In genomic region chr20:64285579-64286427, GRCh38 we compare ENCODE assay signal across 8 cellular contexts. TPM values are rescaled to one million over a fixed set of nuclear protein-coding genes. Genes with fewer than 3 reads are reported as not detected.
DNase-seq lines count a peak whose midpoint lies in the region; ATAC-seq, FAIRE-seq and TF ChIP-seq lines count a peak whose summit lies in the region.
"Not testable (repeated sequence)": the region's sequence is repeated elsewhere in the genome, so short reads cannot be mapped to it uniquely, and the experiment has no call there.

No MANE protein-coding gene starts in this region.

- TF ChIP-seq CTCF in WERI-Rb-1 (IDR thresholded peaks at IDR 0.05; ENCODE audit: low read depth, low read length) = peak; percentile 84
- peak; percentile 72 to 99 (median 98) for TF ChIP-seq CTCF in GM12878 (IDR thresholded peaks at IDR 0.05 in 2 of 3, conservative IDR thresholded peaks at IDR 0.05 in 1 of 3; ENCODE audit: control insufficient read depth in 2 of 3, extremely low read depth in 1 of 3, insufficient read depth in 1 of 3, low read depth in 3 of 3, low read length in 3 of 3)

- in situ Hi-C loops in GM12878 (cut with MboI) = not testable (repeated sequence)

- not testable (repeated sequence) for H3K27me3 ChIP-seq in WERI-Rb-1 (ENCODE audit: insufficient read depth, low read depth, severe bottlenecking); GM12878 (replicated peaks in 1 of 2; ENCODE audit: control insufficient read depth in 2 of 2, insufficient read depth in 2 of 2, low read length in 1 of 2)

- H3K9me3 ChIP-seq in WERI-Rb-1 (ENCODE audit: severe bottlenecking); GM12878 (replicated peaks; ENCODE audit: control insufficient read depth, insufficient read depth, low read length): not testable (repeated sequence)

- TF ChIP-seq RAD21 in GM12878 (IDR thresholded peaks at IDR 0.05; ENCODE audit: insufficient read depth, low read depth, low read length) = peak; percentile 51

- not testable (repeated sequence) for H3K4me2 ChIP-seq in GM12878 (ENCODE audit: control insufficient read depth, insufficient read depth)

- not testable (repeated sequence) for H2AFZ ChIP-seq in GM12878 (ENCODE audit: control insufficient read depth, low read depth, low read length)

- WGBS in GM12878 (ENCODE audit: insufficient coverage, insufficient replicate concordance, low lambda C conversion rate, missing lambda C conversion rate) = 18% methylated on average over 36 of the region's 44 CpGs

- RAD21 ChIA-PET in GM12878 (lab: Charles Lee; ENCODE audit: unreplicated experiment) = interaction anchor here (0.9 to 1.6 kb wide), 2 partner anchors 34 to 46 kb away, joined by 3 to 5 read pairs; no protein-coding TSS in a partner anchor

- TF ChIP-seq POLR2A in GM12878 (IDR thresholded peaks at IDR 0.05; ENCODE audit: low read depth, low read length) = not testable (repeated sequence)

- DNase-seq in AG20443 (ENCODE audit: low spot score) (peak; percentile 29), NCI-H2171 (lab: John Stamatoyannopoulos, UW) (peak; percentile 27), WERI-Rb-1 (peak; percentile 90), GM12878 (ENCODE audit: low read depth, low spot score) (peak; percentile 78), iris pigment epithelial cell (ENCODE audit: low read depth) (peak; percentile 72)
- peak; percentile 94 to 96 for DNase-seq in stimulated activated CD4-positive, alpha-beta T cell treated with anti-CD3 and anti-CD28 coated beads, Interleukin-15, amount 100 ng/mL, for 48 hours (ENCODE audit: low read depth in 2 of 2)

- CTCF ChIA-PET in GM12878 (lab: Yijun Ruan, JAX) = interaction anchor here (0.6 to 4.9 kb wide), 22 partner anchors 9 to 1366 kb away, joined by 3 to 99 read pairs (median 4); partner anchors contain the start of genes NPBWR2 and PCMTD2

- H3K4me1 ChIP-seq in GM12878 (ENCODE audit: control insufficient read depth, insufficient read depth, low read length) = not testable (repeated sequence)

- SMC1A ChIA-PET in GM12878 (lab: Charles Lee; ENCODE audit: uncharacterized antibody, unreplicated experiment) = interaction anchor here (0.7 to 1.4 kb wide), 4 partner anchors 24 to 62 kb away, joined by 3 read pairs; no protein-coding TSS in a partner anchor

- not testable (repeated sequence) for FAIRE-seq in GM12878 (lab: Jason Lieb, UNC)

- POLR2A ChIA-PET in GM12878 (lab: Charles Lee) = not testable (repeated sequence)

- H3K27ac ChIP-seq in WERI-Rb-1; GM12878 (ENCODE audit: control insufficient read depth, insufficient read depth): not testable (repeated sequence)

- BruUV-seq in GM12878 (replicated peaks; lab: Mats Ljungman, UMichigan) = not testable (repeated sequence)

- H3K9ac ChIP-seq in GM12878 (ENCODE audit: control insufficient read depth, insufficient read depth, low read length) = not testable (repeated sequence)

- intact Hi-C loops in GM12878 (cut with micrococcal nuclease; ENCODE audit: unreplicated experiment) = not testable (repeated sequence)

- ATAC-seq in GM18907 (IDR thresholded peaks at IDR 0.05; ENCODE audit: unreplicated experiment) (peak; percentile 96), HG03039 (IDR thresholded peaks at IDR 0.05; ENCODE audit: unreplicated experiment) (peak; percentile 89), GM12878 (peak; percentile 94)

- TF ChIP-seq EP300 in GM12878 (IDR thresholded peaks at IDR 0.05; ENCODE audit: borderline replicate concordance in 1 of 2, control insufficient read depth in 1 of 2, low read depth in 2 of 2, low read length in 2 of 2) = not testable (repeated sequence)

- not testable (repeated sequence) for H3K79me2 ChIP-seq in GM12878 (ENCODE audit: control insufficient read depth, insufficient read depth, low read length)

- not testable (repeated sequence) for H3K36me3 ChIP-seq in WERI-Rb-1; GM12878 (ENCODE audit: control insufficient read depth in 2 of 2, insufficient read depth in 2 of 2, low read length in 1 of 2)

- not testable (repeated sequence) for H4K20me1 ChIP-seq in GM12878 (ENCODE audit: control insufficient read depth, insufficient read depth)

- H3K4me3 ChIP-seq in WERI-Rb-1 (ENCODE audit: low read depth, low read length); GM12878: not testable (repeated sequence)

TF ChIP-seq in GM12878, 131 proteins besides CTCF, POLR2A, EP300 and RAD21 (continues in another document):
- peak; percentile 50 for TF ChIP-seq TCF12 (IDR thresholded peaks at IDR 0.05; ENCODE audit: low read depth, low read length)
- peak; percentile 93; the same call in 1 of the 2 replicates for TF ChIP-seq ZNF207 (IDR thresholded peaks at IDR 0.05; ENCODE audit: borderline replicate concordance)
- TF ChIP-seq NFYA (IDR thresholded peaks at IDR 0.05; ENCODE audit: borderline replicate concordance, low read depth, low read length) = peak; percentile 17; the same call in 1 of the 2 replicates
- TF ChIP-seq WRNIP1 (IDR thresholded peaks at IDR 0.05; ENCODE audit: borderline replicate concordance, low read depth, low read length) = 0 out of 2 replicates have a peak, but pooled peaks have one; percentile 45
- 0 out of 2 replicates have a peak, but pooled peaks have one; percentile 56 for TF ChIP-seq YY1 (IDR thresholded peaks at IDR 0.05; ENCODE audit: low read depth, low read length)
- TF ChIP-seq MYB (IDR thresholded peaks at IDR 0.05; ENCODE audit: borderline replicate concordance, low read depth, low read length) = 0 out of 2 replicates have a peak, but pooled peaks have one; percentile 26
- TF ChIP-seq SMC3 (IDR thresholded peaks at IDR 0.05; ENCODE audit: borderline replicate concordance, low read length) = peak; percentile 37
- peak; percentile 78 for TF ChIP-seq DPF2 (IDR thresholded peaks at IDR 0.05)
- TF ChIP-seq MAX (IDR thresholded peaks at IDR 0.05; ENCODE audit: low read depth, low read length) = peak; percentile 11; the same call in 1 of the 2 replicates
- peak; percentile 20 for TF ChIP-seq MEF2B (IDR thresholded peaks at IDR 0.05; ENCODE audit: partially characterized antibody, poor library complexity, severe bottlenecking)
- 0 out of 2 replicates have a peak, but pooled peaks have one; percentile 61 for TF ChIP-seq RB1 (IDR thresholded peaks at IDR 0.05; ENCODE audit: borderline replicate concordance)
- peak; percentile 56 for TF ChIP-seq PAX5 (IDR thresholded peaks at IDR 0.05; ENCODE audit: borderline replicate concordance, low read depth, low read length)
- TF ChIP-seq HDGF (IDR thresholded peaks at IDR 0.05) = peak; percentile 75; the same call in 1 of the 2 replicates
- TF ChIP-seq, protein P1, sequence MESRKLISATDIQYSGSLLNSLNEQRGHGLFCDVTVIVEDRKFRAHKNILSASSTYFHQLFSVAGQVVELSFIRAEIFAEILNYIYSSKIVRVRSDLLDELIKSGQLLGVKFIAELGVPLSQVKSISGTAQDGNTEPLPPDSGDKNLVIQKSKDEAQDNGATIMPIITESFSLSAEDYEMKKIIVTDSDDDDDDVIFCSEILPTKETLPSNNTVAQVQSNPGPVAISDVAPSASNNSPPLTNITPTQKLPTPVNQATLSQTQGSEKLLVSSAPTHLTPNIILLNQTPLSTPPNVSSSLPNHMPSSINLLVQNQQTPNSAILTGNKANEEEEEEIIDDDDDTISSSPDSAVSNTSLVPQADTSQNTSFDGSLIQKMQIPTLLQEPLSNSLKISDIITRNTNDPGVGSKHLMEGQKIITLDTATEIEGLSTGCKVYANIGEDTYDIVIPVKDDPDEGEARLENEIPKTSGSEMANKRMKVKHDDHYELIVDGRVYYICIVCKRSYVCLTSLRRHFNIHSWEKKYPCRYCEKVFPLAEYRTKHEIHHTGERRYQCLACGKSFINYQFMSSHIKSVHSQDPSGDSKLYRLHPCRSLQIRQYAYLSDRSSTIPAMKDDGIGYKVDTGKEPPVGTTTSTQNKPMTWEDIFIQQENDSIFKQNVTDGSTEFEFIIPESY (IDR thresholded peaks at IDR 0.05) = peak; percentile 74
- 0 out of 2 replicates have a peak, but pooled peaks have one; percentile 17 for TF ChIP-seq NR2F1 (conservative IDR thresholded peaks at IDR 0.05)
- peak; percentile 100 for TF ChIP-seq SMARCA5 (IDR thresholded peaks at IDR 0.05)
- TF ChIP-seq GATAD2B (conservative IDR thresholded peaks at IDR 0.05; ENCODE audit: low read depth) = 0 out of 2 replicates have a peak, but pooled peaks have one; percentile 40
- peak; percentile 97 for TF ChIP-seq NBN (IDR thresholded peaks at IDR 0.05)
- TF ChIP-seq POU2F2 (IDR thresholded peaks at IDR 0.05; ENCODE audit: borderline replicate concordance, low read depth, low read length) = 0 out of 3 replicates have a peak, but pooled peaks have one; percentile 16
- peak; percentile 38 for TF ChIP-seq SP1 (IDR thresholded peaks at IDR 0.05; ENCODE audit: low read depth, low read length)
- peak; percentile 21 to 64; a peak in 2 of 4 replicates for TF ChIP-seq BHLHE40 (IDR thresholded peaks at IDR 0.05; ENCODE audit: borderline replicate concordance in 1 of 2, low read depth in 2 of 2, low read length in 1 of 2)
- peak; percentile 46; the same call in 1 of the 2 replicates for TF ChIP-seq RUNX3 (IDR thresholded peaks at IDR 0.05; ENCODE audit: low read length)

RNA-seq across cellular contexts. Expression of gene PCMTD2, which starts 30.3 kb away (rescaled TPM):
- 67.7 and 69.6 TPM in 2 replicates for total RNA-seq in GM12878 (2013; cell fraction: nucleolus; rRNA removed)
- total RNA-seq in GM12878 (2014; rRNA removed) (18.2 and 19.3 TPM in 2 replicates), GM12878 (2014; rRNA removed; fragmentation: Illumina TruSeq; extraction: Trizol) (14.8 and 16.8 TPM in 2 replicates), GM12878 (2021) (23.4 and 26.9 TPM in 2 replicates)
- polyA plus RNA-seq in GM12878 (2011; ENCODE audit: low read depth) = 10.9 TPM
- polyA plus RNA-seq in GM12878 (2011; rRNA removed) (36.8 and 53.4 TPM in 2 replicates), GM12878 (2014; fragmentation: Illumina TruSeq; extraction: Trizol) (26.9 and 32.7 TPM in 2 replicates), GM12878 (2014; fragmentation: Nextera tagmentation; extraction: Ambion mirVana) (10 to 100 TPM in 1 of 2 experiments, 1 to 10 TPM in 1; 6.8 to 12.6 TPM), GM12878 (2014; rRNA removed) (25.3 and 33.5 TPM in 2 replicates), GM12878 (2016; fragmentation: Nextera tagmentation; extraction: Ambion mirVana) (10 to 100 TPM; 13.3 to 13.6 TPM)
- polyA plus RNA-seq in GM12878 (2011; cell fraction: cytosol; rRNA removed) = 23.2 and 23.8 TPM in 2 replicates
- 32.1 and 32.6 TPM in 2 replicates for polyA plus RNA-seq in GM12878 (2011; cell fraction: nucleus; rRNA removed)
- 17.7 and 21.4 TPM in 2 replicates for polyA plus RNA-seq in GM12878 (2012)
- 19.8 and 23.6 TPM in 2 replicates for polyA minus RNA-seq in GM12878 (2011; rRNA and poly(A)+ RNA removed)
- 11.9 and 13.5 TPM in 2 replicates for polyA minus RNA-seq in GM12878 (2011; cell fraction: cytosol; rRNA and poly(A)+ RNA removed)
- polyA minus RNA-seq in GM12878 (2011; cell fraction: nucleus; rRNA and poly(A)+ RNA removed) = 9.2 and 14.6 TPM in 2 replicates

Comparison
In these comparisons a context has a peak if more than half of its experiments do, and no peak if none do; other contexts are left out.
1. DNase-seq: peak in every context shown above with its lines; median percentile 95 in stimulated activated CD4-positive, alpha-beta T cell treated with anti-CD3 and anti-CD28 coated beads, Interleukin-15, amount 100 ng/mL, for 48 hours; 90 in WERI-Rb-1; 78 in GM12878; 72 in iris pigment epithelial cell; 29 in AG20443; 27 in NCI-H2171.